ENCODE assay signal across 2 cellular contexts in the genomic region with DNA sequence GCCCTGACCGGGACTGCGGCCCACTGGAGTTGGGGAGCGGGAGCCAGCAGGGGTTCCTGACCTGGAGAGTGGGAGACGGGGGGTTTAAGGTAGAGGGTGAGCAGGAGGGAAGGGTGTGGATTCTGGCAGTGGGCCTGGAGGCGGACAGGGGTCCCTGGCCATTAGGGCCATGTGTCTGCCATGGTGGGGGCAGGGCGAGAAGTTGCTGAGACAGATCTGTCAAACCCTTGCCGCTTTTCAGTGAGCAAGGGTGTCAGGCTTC.
TF ChIP-seq lines count a peak whose summit lies in the region.

No MANE protein-coding gene starts in this region.

TF ChIP-seq in IMR-90, 13 proteins besides CTCF, POLR2A, EP300 and RAD21:
- TF ChIP-seq CHD1 (IDR thresholded peaks at IDR 0.05; ENCODE audit: low read depth, low read length), result no peak
- no peak for TF ChIP-seq MAZ (IDR thresholded peaks at IDR 0.05; ENCODE audit: borderline replicate concordance, low read depth, low read length)
- TF ChIP-seq, protein P1, sequence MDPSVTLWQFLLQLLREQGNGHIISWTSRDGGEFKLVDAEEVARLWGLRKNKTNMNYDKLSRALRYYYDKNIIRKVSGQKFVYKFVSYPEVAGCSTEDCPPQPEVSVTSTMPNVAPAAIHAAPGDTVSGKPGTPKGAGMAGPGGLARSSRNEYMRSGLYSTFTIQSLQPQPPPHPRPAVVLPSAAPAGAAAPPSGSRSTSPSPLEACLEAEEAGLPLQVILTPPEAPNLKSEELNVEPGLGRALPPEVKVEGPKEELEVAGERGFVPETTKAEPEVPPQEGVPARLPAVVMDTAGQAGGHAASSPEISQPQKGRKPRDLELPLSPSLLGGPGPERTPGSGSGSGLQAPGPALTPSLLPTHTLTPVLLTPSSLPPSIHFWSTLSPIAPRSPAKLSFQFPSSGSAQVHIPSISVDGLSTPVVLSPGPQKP (IDR thresholded peaks at IDR 0.05; ENCODE audit: borderline replicate concordance, low read depth, low read length), result no peak
- no peak for TF ChIP-seq NFE2L2 (IDR thresholded peaks at IDR 0.05; ENCODE audit: low read depth, low read length)
- no peak for TF ChIP-seq SMC3 (IDR thresholded peaks at IDR 0.05; ENCODE audit: low read depth, low read length)
- TF ChIP-seq, protein P2, sequence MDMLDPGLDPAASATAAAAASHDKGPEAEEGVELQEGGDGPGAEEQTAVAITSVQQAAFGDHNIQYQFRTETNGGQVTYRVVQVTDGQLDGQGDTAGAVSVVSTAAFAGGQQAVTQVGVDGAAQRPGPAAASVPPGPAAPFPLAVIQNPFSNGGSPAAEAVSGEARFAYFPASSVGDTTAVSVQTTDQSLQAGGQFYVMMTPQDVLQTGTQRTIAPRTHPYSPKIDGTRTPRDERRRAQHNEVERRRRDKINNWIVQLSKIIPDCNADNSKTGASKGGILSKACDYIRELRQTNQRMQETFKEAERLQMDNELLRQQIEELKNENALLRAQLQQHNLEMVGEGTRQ (IDR thresholded peaks at IDR 0.05; ENCODE audit: low read depth, low read length), result no peak
- TF ChIP-seq RFX5 (IDR thresholded peaks at IDR 0.05; ENCODE audit: low read depth, low read length), result no peak
- TF ChIP-seq BHLHE40 (IDR thresholded peaks at IDR 0.05; ENCODE audit: low read depth, low read length), result no peak
- no peak for TF ChIP-seq RCOR1 (IDR thresholded peaks at IDR 0.05; ENCODE audit: insufficient replicate concordance, low read length)
- no peak for TF ChIP-seq CEBPB (IDR thresholded peaks at IDR 0.05; ENCODE audit: low read depth, low read length)
- TF ChIP-seq MAFK (IDR thresholded peaks at IDR 0.05; ENCODE audit: low read depth, low read length), result no peak
- TF ChIP-seq MXI1 (IDR thresholded peaks at IDR 0.05; ENCODE audit: borderline replicate concordance, low read depth, low read length), result no peak
- TF ChIP-seq FOS (IDR thresholded peaks at IDR 0.05; ENCODE audit: low read depth, low read length), result no peak

TF ChIP-seq in H1, 55 proteins besides CTCF, POLR2A, EP300 and RAD21:
- TF ChIP-seq RNF2 (IDR thresholded peaks at IDR 0.05; ENCODE audit: borderline replicate concordance, low read depth, low read length, missing control alignments, poor library complexity, severe bottlenecking), result no peak
- TF ChIP-seq KDM1A (IDR thresholded peaks at IDR 0.05; ENCODE audit: borderline replicate concordance, low read length), result no peak
- no peak for TF ChIP-seq BRCA1 (IDR thresholded peaks at IDR 0.05; ENCODE audit: low read depth, low read length)
- no peak for TF ChIP-seq RXRA (IDR thresholded peaks at IDR 0.05; ENCODE audit: insufficient read depth, low read depth, low read length)
- no peak for TF ChIP-seq TBP (IDR thresholded peaks at IDR 0.05; ENCODE audit: low read depth, low read length)
- TF ChIP-seq CHD2 (IDR thresholded peaks at IDR 0.05; ENCODE audit: low read length), result no peak
- no peak for TF ChIP-seq NANOG (IDR thresholded peaks at IDR 0.05; ENCODE audit: insufficient read depth, low read depth, low read length, poor library complexity, severe bottlenecking)
- no peak for TF ChIP-seq POLR2AphosphoS5 (IDR thresholded peaks at IDR 0.05; ENCODE audit: low read depth, low read length)
- no peak for TF ChIP-seq CTBP2 (IDR thresholded peaks at IDR 0.05; ENCODE audit: borderline replicate concordance, insufficient read depth, insufficient read length, low read length)
- TF ChIP-seq, protein P3, sequence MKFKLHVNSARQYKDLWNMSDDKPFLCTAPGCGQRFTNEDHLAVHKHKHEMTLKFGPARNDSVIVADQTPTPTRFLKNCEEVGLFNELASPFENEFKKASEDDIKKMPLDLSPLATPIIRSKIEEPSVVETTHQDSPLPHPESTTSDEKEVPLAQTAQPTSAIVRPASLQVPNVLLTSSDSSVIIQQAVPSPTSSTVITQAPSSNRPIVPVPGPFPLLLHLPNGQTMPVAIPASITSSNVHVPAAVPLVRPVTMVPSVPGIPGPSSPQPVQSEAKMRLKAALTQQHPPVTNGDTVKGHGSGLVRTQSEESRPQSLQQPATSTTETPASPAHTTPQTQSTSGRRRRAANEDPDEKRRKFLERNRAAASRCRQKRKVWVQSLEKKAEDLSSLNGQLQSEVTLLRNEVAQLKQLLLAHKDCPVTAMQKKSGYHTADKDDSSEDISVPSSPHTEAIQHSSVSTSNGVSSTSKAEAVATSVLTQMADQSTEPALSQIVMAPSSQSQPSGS (IDR thresholded peaks at IDR 0.05; ENCODE audit: low read length), result no peak
- TF ChIP-seq TAF1 (IDR thresholded peaks at IDR 0.05; ENCODE audit: low read depth, low read length), result no peak
- TF ChIP-seq MAFK (IDR thresholded peaks at IDR 0.05; ENCODE audit: low read depth, low read length), result no peak
- TF ChIP-seq SUZ12 (IDR thresholded peaks at IDR 0.05; ENCODE audit: low read length), result no peak
- no peak for TF ChIP-seq FOSL1 (IDR thresholded peaks at IDR 0.05; ENCODE audit: insufficient read depth, low read depth, low read length)
- no peak for TF ChIP-seq SRF (IDR thresholded peaks at IDR 0.05; ENCODE audit: low read depth, low read length)
- TF ChIP-seq, protein P4, sequence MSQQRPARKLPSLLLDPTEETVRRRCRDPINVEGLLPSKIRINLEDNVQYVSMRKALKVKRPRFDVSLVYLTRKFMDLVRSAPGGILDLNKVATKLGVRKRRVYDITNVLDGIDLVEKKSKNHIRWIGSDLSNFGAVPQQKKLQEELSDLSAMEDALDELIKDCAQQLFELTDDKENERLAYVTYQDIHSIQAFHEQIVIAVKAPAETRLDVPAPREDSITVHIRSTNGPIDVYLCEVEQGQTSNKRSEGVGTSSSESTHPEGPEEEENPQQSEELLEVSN (IDR thresholded peaks at IDR 0.05), result no peak
- TF ChIP-seq JUND (IDR thresholded peaks at IDR 0.05; ENCODE audit: low read length), result no peak
- TF ChIP-seq BACH1 (IDR thresholded peaks at IDR 0.05; ENCODE audit: low read length), result no peak
- TF ChIP-seq EGR1 (IDR thresholded peaks at IDR 0.05; ENCODE audit: borderline replicate concordance, low read depth, low read length), result no peak
- no peak for TF ChIP-seq SP2 (IDR thresholded peaks at IDR 0.05; ENCODE audit: low read length)
